19 cellular contexts compared by ENCODE assay signal in the genomic region with DNA sequence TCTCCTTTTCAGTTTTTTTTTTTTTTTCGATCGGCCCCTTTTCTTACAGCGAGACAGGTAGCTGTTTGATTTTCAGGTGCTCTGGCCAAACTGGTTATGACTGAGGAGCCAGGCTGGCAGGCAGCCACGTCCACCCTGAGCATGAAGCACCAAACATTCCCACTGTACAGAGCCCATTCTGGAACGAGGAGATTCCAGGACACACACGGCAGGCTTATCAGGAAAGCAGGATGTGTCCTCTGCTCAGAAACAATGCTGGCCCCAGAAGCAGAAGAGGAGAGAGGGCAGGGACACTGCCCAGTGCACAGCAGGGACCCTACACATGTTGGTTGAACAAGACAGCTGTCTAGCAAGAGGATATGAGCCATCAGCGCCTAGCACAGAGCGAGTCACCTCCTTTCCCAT. TPM values are rescaled to one million over a fixed set of nuclear protein-coding genes. Genes with fewer than 3 reads are reported as not detected.
DNase-seq lines count a peak whose midpoint lies in the region; ATAC-seq, FAIRE-seq and TF ChIP-seq lines count a peak whose summit lies in the region.
"Had no signal": no experiment of that assay in that cellular context is flagged by ENCODE, and none has a peak within 500 bp of the region (broad histone marks: within the 10 kb centered on the region; RNA-seq: fewer than 3 reads in every experiment).

No MANE protein-coding gene starts in this region.

- H3K4me3 ChIP-seq in right lobe of liver (no peak overlapping the region), HepG2 (replicated peaks in 1 of 3; ENCODE audit: insufficient read depth in 1 of 3, low read depth in 2 of 3, low read length in 3 of 3) (no peak overlapping the region), aorta (ENCODE audit: low read length in 2 of 2) (no peak overlapping the region)
- H3K4me3 ChIP-seq: smooth muscle cell had no signal

- POLR2A ChIA-PET in HepG2 (lab: Yijun Ruan, JAX) = no interaction called here

- H3K27ac ChIP-seq in right lobe of liver (no peak overlapping the region), HepG2 (ENCODE audit: extremely low read length, insufficient read depth, low read length) (no peak overlapping the region), foreskin keratinocyte (no peak overlapping the region), aorta (ENCODE audit: low read depth in 1 of 2, low read length in 2 of 2) (no peak overlapping the region)
- H3K27ac ChIP-seq: KMS-11 had no signal

- H3K9me3 ChIP-seq in right lobe of liver (no peaks in the 10 kb centered on the region), HepG2 (ENCODE audit: low read length) (no peaks in the 10 kb centered on the region), aorta (ENCODE audit: control insufficient read depth, low read length) (no peaks in the 10 kb centered on the region)

- H3K4me2 ChIP-seq in HepG2 (ENCODE audit: low read depth, low read length) = no peak overlapping the region
- H3K4me2 ChIP-seq: KMS-11, smooth muscle cell had no signal

- H2AFZ ChIP-seq in HepG2 (ENCODE audit: low read length) = no peak overlapping the region

- no peaks in the 10 kb centered on the region for H3K4me1 ChIP-seq in right lobe of liver
- no peaks in the 10 kb centered on the region for H3K4me1 ChIP-seq in HepG2 (ENCODE audit: insufficient read depth, low read length)
- peaks cover 7% of the 10 kb centered on the region for H3K4me1 ChIP-seq in foreskin keratinocyte
- no peaks in the 10 kb centered on the region for H3K4me1 ChIP-seq in aorta (ENCODE audit: control insufficient read depth in 1 of 2, insufficient read depth in 2 of 2, low read length in 2 of 2)

- no TSS peak for BruUV-seq in HepG2 (replicated peaks; lab: Mats Ljungman, UMichigan)

- TF ChIP-seq CTCF in right lobe of liver (IDR thresholded peaks at IDR 0.05) (no peak), HepG2 (CRISPR knock-in tag; IDR thresholded peaks at IDR 0.05) (no peak), foreskin keratinocyte (conservative IDR thresholded peaks at IDR 0.05) (no peak)

- H4K20me1 ChIP-seq in HepG2 (ENCODE audit: insufficient read depth, low read length) = no peaks in the 10 kb centered on the region

- ATAC-seq in right lobe of liver (peak in 3 of 4 donors; percentile 26 to 48 (median 34)), HepG2 (no peak), foreskin keratinocyte (peak; percentile 42), aorta (ENCODE audit: low FRiP score) (no peak)
- ATAC-seq: activated T-cell treated with anti-CD3 and anti-CD28 coated beads, Interleukin-2, amount 50 U/mL, for 4 hours had no signal

- CTCF ChIA-PET in HepG2 (lab: Yijun Ruan, JAX; ENCODE audit: low intra/inter-chr PET ratio, low total read pairs) = no interaction called here

- H3K9ac ChIP-seq in HepG2 (ENCODE audit: insufficient read depth, low read depth, low read length) = no peak overlapping the region
- H3K9ac ChIP-seq: KMS-11 had no signal

- TF ChIP-seq POLR2A in right lobe of liver (IDR thresholded peaks at IDR 0.05) = no peak
- no peak for TF ChIP-seq POLR2A in HepG2 (IDR thresholded peaks at IDR 0.05; ENCODE audit: insufficient read depth in 1 of 2, low read depth in 2 of 2, low read length in 2 of 2)

- H3K36me3 ChIP-seq in right lobe of liver (no peaks in the 10 kb centered on the region), HepG2 (replicated peaks in 1 of 2; ENCODE audit: control insufficient read depth in 1 of 2, insufficient read depth in 2 of 2, low read length in 2 of 2) (no peaks in the 10 kb centered on the region), aorta (ENCODE audit: control insufficient read depth in 1 of 2, insufficient read depth in 2 of 2, low read length in 1 of 2) (no peaks in the 10 kb centered on the region)

- H3K27me3 ChIP-seq in right lobe of liver (no peaks in the 10 kb centered on the region), HepG2 (ENCODE audit: control insufficient read depth in 1 of 2, insufficient read depth in 2 of 2, low read length in 2 of 2) (peaks cover 5 to 29% of the 10 kb centered on the region in 2 experiments; a peak in 4 of 5 replicates), foreskin keratinocyte (peaks cover 68% of the 10 kb centered on the region), aorta (ENCODE audit: control insufficient read depth in 1 of 2, insufficient read depth in 2 of 2, low read length in 1 of 2) (no peaks in the 10 kb centered on the region)

- in situ Hi-C loops in HepG2 (cut with HindIII; ENCODE audit: extremely low pct_ligation_motif_present, low pct_unique_long_range_greater_than_20kb) = no loop called here

- TF ChIP-seq RAD21 in HepG2 (CRISPR knock-in tag; IDR thresholded peaks at IDR 0.05) = no peak

- H3K79me2 ChIP-seq in HepG2 (ENCODE audit: insufficient read depth, low read length) = no peaks in the 10 kb centered on the region

- WGBS in right lobe of liver (ENCODE audit: insufficient coverage, low coverage, low lambda C conversion rate, missing lambda C conversion rate) = 18% methylated on average over 8 of the region's 8 CpGs
- 13% methylated on average over 8 of the region's 8 CpGs for WGBS in HepG2 (ENCODE audit: low lambda C conversion rate)
- WGBS in aorta, 2 donors = 63 to 65% methylated on average over 8 of the region's 8 CpGs

- DNase-seq in right lobe of liver = no peak
- DNase-seq in HepG2 (ENCODE audit: low spot score) = no peak
- DNase-seq in foreskin keratinocyte = peak in 1 of 2 donors; percentile 39
- DNase-seq in aorta = no peak
- DNase-seq in anterior cingulate cortex (lab: John Stamatoyannopoulos, UW) = no peak
- no peak for DNase-seq in NCI-H146 treated with DMSO at 0.1 percent for 48 hours (lab: John Stamatoyannopoulos, UW; ENCODE audit: unreplicated experiment)
- DNase-seq: activated CD4-positive, alpha-beta T cell treated with anti-CD3 and anti-CD28 coated beads, Interleukin-2, amount 50 U/mL, for 1 hour; activated naive CD8-positive, alpha-beta T cell treated with anti-CD3 and anti-CD28 coated beads, Interleukin-2, amount 50 U/mL, for 24 hours; activated T-cell treated with anti-CD3 and anti-CD28 coated beads, Interleukin-2, amount 50 U/mL, for 4 hours; cerebellar nuclear complex; COR-L47; NCI-H146; NCI-H748 treated with DMSO at 0.1 percent for 48 hours; SHP77 had no signal

- no peak for FAIRE-seq in HepG2 (lab: Jason Lieb, UNC)
- FAIRE-seq: endometrium had no signal

- intact Hi-C loops in right lobe of liver (cut with DNase I) = no loop called here
- intact Hi-C loops in HepG2 (cut with micrococcal nuclease; ENCODE audit: unreplicated experiment) = no loop called here
- intact Hi-C loops in aorta (cut with DNase I) = no loop called here

- no peak for TF ChIP-seq EP300 in HepG2 (IDR thresholded peaks at IDR 0.05; ENCODE audit: low read depth in 2 of 2, low read length in 2 of 2)
- TF ChIP-seq EP300 in HepG2 (CRISPR knock-in tag; IDR thresholded peaks at IDR 0.05; ENCODE audit: borderline replicate concordance) = no peak

RNA-seq across cellular contexts. Expression of a gene that starts 3.7 kb away (rescaled TPM):
- not detected for total RNA-seq in right lobe of liver
- total RNA-seq in HepG2 (2016; rRNA removed; fragmentation: Illumina TruSeq; extraction: Trizol) = not detected in 2 replicates
- not detected in 2 replicates for total RNA-seq in HepG2 (2016; cell fraction: cytosol; rRNA removed; fragmentation: Illumina TruSeq; extraction: Trizol; ENCODE audit: low read depth)
- total RNA-seq in HepG2 (2016; cell fraction: insoluble cytoplasmic fraction; rRNA removed; fragmentation: Illumina TruSeq; extraction: Trizol) = not detected in 2 replicates
- not detected in 2 replicates for total RNA-seq in HepG2 (2016; cell fraction: membrane; rRNA removed; fragmentation: Illumina TruSeq; extraction: Trizol)
- total RNA-seq in HepG2 (2016; cell fraction: nucleus; rRNA removed; fragmentation: Illumina TruSeq; extraction: Trizol) = not detected in 2 replicates
- not detected in 2 replicates for polyA plus RNA-seq in HepG2 (2011; rRNA removed)
- not detected in 2 replicates for polyA plus RNA-seq in HepG2 (2011; cell fraction: cytosol; rRNA removed)
- polyA plus RNA-seq in HepG2 (2011; cell fraction: nucleus; rRNA removed) = not detected in 2 replicates
- polyA plus RNA-seq in HepG2 (2012) = not detected in 2 replicates
- not detected in 2 replicates for polyA plus RNA-seq in HepG2 (2016; cell fraction: cytosol; fragmentation: Illumina TruSeq; extraction: Trizol; ENCODE audit: low read depth)
- polyA plus RNA-seq in HepG2 (2016; cell fraction: insoluble cytoplasmic fraction; fragmentation: Illumina TruSeq; extraction: Trizol; ENCODE audit: low read depth) = not detected in 2 replicates
- not detected in 2 replicates for polyA plus RNA-seq in HepG2 (2016; cell fraction: membrane; fragmentation: Illumina TruSeq; extraction: Trizol; ENCODE audit: low read depth)
- polyA plus RNA-seq in HepG2 (2016; cell fraction: nucleus; fragmentation: Illumina TruSeq; extraction: Trizol; ENCODE audit: insufficient read depth, low read depth) = not detected in 2 replicates
- not detected in 2 replicates for polyA minus RNA-seq in HepG2 (2011; rRNA and poly(A)+ RNA removed; ENCODE audit: low replicate concordance)
- not detected in 2 replicates for polyA minus RNA-seq in HepG2 (2011; cell fraction: cytosol; rRNA and poly(A)+ RNA removed)
- not detected in 2 replicates for polyA minus RNA-seq in HepG2 (2011; cell fraction: nucleus; rRNA and poly(A)+ RNA removed)
- not detected in 2 replicates for total RNA-seq in foreskin keratinocyte
- not detected in 2 replicates for polyA plus RNA-seq in foreskin keratinocyte
- total RNA-seq in aorta = not detected
- polyA plus RNA-seq in aorta = under 1 TPM; 0.05 to 0.50 TPM
- total RNA-seq: activated T-cell treated with anti-CD3 and anti-CD28 coated beads, Interleukin-2, amount 50 U/mL, for 4 hours; osteocyte; smooth muscle cell had no signal
- polyA plus RNA-seq: smooth muscle cell had no signal

RNA-seq across cellular contexts. Expression of a gene that starts 24.5 kb away (rescaled TPM):
- total RNA-seq in right lobe of liver (not detected), HepG2 (2016; rRNA removed; fragmentation: Illumina TruSeq; extraction: Trizol) (not detected in 2 replicates), foreskin keratinocyte (0.71 and 1.0 TPM in 2 replicates), aorta (under 1 TPM in 1 of 2 donors, not detected in 1; 0.51 TPM)
- total RNA-seq in HepG2 (2016; cell fraction: cytosol; rRNA removed; fragmentation: Illumina TruSeq; extraction: Trizol; ENCODE audit: low read depth) = not detected in 2 replicates
- total RNA-seq in HepG2 (2016; cell fraction: insoluble cytoplasmic fraction; rRNA removed; fragmentation: Illumina TruSeq; extraction: Trizol) = not detected in 2 replicates
- total RNA-seq in HepG2 (2016; cell fraction: membrane; rRNA removed; fragmentation: Illumina TruSeq; extraction: Trizol) = not detected in 2 replicates
- not detected in 2 replicates for total RNA-seq in HepG2 (2016; cell fraction: nucleus; rRNA removed; fragmentation: Illumina TruSeq; extraction: Trizol)
- polyA plus RNA-seq in HepG2 (2011; rRNA removed) (not detected in 2 replicates), foreskin keratinocyte (0.47 and 0.56 TPM in 2 replicates), aorta (not detected)
- polyA plus RNA-seq in HepG2 (2011; cell fraction: cytosol; rRNA removed) = not detected in 2 replicates
- polyA plus RNA-seq in HepG2 (2011; cell fraction: nucleus; rRNA removed) = not detected in 2 replicates
- not detected in 2 replicates for polyA plus RNA-seq in HepG2 (2012)
- not detected in 2 replicates for polyA plus RNA-seq in HepG2 (2016; cell fraction: cytosol; fragmentation: Illumina TruSeq; extraction: Trizol; ENCODE audit: low read depth)
- polyA plus RNA-seq in HepG2 (2016; cell fraction: insoluble cytoplasmic fraction; fragmentation: Illumina TruSeq; extraction: Trizol; ENCODE audit: low read depth) = not detected in 2 replicates
- polyA plus RNA-seq in HepG2 (2016; cell fraction: membrane; fragmentation: Illumina TruSeq; extraction: Trizol; ENCODE audit: low read depth) = not detected in 2 replicates
- not detected in 2 replicates for polyA plus RNA-seq in HepG2 (2016; cell fraction: nucleus; fragmentation: Illumina TruSeq; extraction: Trizol; ENCODE audit: insufficient read depth, low read depth)
- polyA minus RNA-seq in HepG2 (2011; rRNA and poly(A)+ RNA removed; ENCODE audit: low replicate concordance) = not detected in 2 replicates
- polyA minus RNA-seq in HepG2 (2011; cell fraction: cytosol; rRNA and poly(A)+ RNA removed) = not detected in 2 replicates
- not detected in 2 replicates for polyA minus RNA-seq in HepG2 (2011; cell fraction: nucleus; rRNA and poly(A)+ RNA removed)
- total RNA-seq: osteocyte had no signal

RNA-seq across cellular contexts. Expression of a gene that starts 37.4 kb away (rescaled TPM):
- not detected for total RNA-seq in right lobe of liver
- total RNA-seq in HepG2 (2016; rRNA removed; fragmentation: Illumina TruSeq; extraction: Trizol) = not detected in 2 replicates
- total RNA-seq in HepG2 (2016; cell fraction: cytosol; rRNA removed; fragmentation: Illumina TruSeq; extraction: Trizol; ENCODE audit: low read depth) = not detected in 2 replicates
- total RNA-seq in HepG2 (2016; cell fraction: insoluble cytoplasmic fraction; rRNA removed; fragmentation: Illumina TruSeq; extraction: Trizol) = not detected in 2 replicates
- not detected in 2 replicates for total RNA-seq in HepG2 (2016; cell fraction: membrane; rRNA removed; fragmentation: Illumina TruSeq; extraction: Trizol)
- not detected in 2 replicates for total RNA-seq in HepG2 (2016; cell fraction: nucleus; rRNA removed; fragmentation: Illumina TruSeq; extraction: Trizol)
- not detected in 2 replicates for polyA plus RNA-seq in HepG2 (2011; rRNA removed)
- not detected in 2 replicates for polyA plus RNA-seq in HepG2 (2011; cell fraction: cytosol; rRNA removed)
- polyA plus RNA-seq in HepG2 (2011; cell fraction: nucleus; rRNA removed) = not detected in 2 replicates
- polyA plus RNA-seq in HepG2 (2012) = not detected in 2 replicates
- not detected in 2 replicates for polyA plus RNA-seq in HepG2 (2016; cell fraction: cytosol; fragmentation: Illumina TruSeq; extraction: Trizol; ENCODE audit: low read depth)
- not detected in 2 replicates for polyA plus RNA-seq in HepG2 (2016; cell fraction: insoluble cytoplasmic fraction; fragmentation: Illumina TruSeq; extraction: Trizol; ENCODE audit: low read depth)
- not detected in 2 replicates for polyA plus RNA-seq in HepG2 (2016; cell fraction: membrane; fragmentation: Illumina TruSeq; extraction: Trizol; ENCODE audit: low read depth)
- not detected in 2 replicates for polyA plus RNA-seq in HepG2 (2016; cell fraction: nucleus; fragmentation: Illumina TruSeq; extraction: Trizol; ENCODE audit: insufficient read depth, low read depth)
- not detected in 2 replicates for polyA minus RNA-seq in HepG2 (2011; rRNA and poly(A)+ RNA removed; ENCODE audit: low replicate concordance)
- polyA minus RNA-seq in HepG2 (2011; cell fraction: cytosol; rRNA and poly(A)+ RNA removed) = not detected in 2 replicates
- polyA minus RNA-seq in HepG2 (2011; cell fraction: nucleus; rRNA and poly(A)+ RNA removed) = not detected in 2 replicates
- not detected in 2 replicates for total RNA-seq in foreskin keratinocyte
- polyA plus RNA-seq in foreskin keratinocyte = not detected in 2 replicates
- total RNA-seq in aorta = not detected
- not detected for polyA plus RNA-seq in aorta
- total RNA-seq: osteocyte, smooth muscle cell had no signal
- polyA plus RNA-seq: smooth muscle cell had no signal

RNA-seq across cellular contexts. Expression of a gene that starts 47.6 kb away (rescaled TPM):
- not detected for total RNA-seq in right lobe of liver
- not detected in 2 replicates for total RNA-seq in HepG2 (2016; rRNA removed; fragmentation: Illumina TruSeq; extraction: Trizol)
- total RNA-seq in HepG2 (2016; cell fraction: cytosol; rRNA removed; fragmentation: Illumina TruSeq; extraction: Trizol; ENCODE audit: low read depth) = not detected in 2 replicates
- not detected in 2 replicates for total RNA-seq in HepG2 (2016; cell fraction: insoluble cytoplasmic fraction; rRNA removed; fragmentation: Illumina TruSeq; extraction: Trizol)
- not detected in 2 replicates for total RNA-seq in HepG2 (2016; cell fraction: membrane; rRNA removed; fragmentation: Illumina TruSeq; extraction: Trizol)
- not detected in 2 replicates for total RNA-seq in HepG2 (2016; cell fraction: nucleus; rRNA removed; fragmentation: Illumina TruSeq; extraction: Trizol)
- polyA plus RNA-seq in HepG2 (2011; rRNA removed) = not detected in 2 replicates
- not detected in 2 replicates for polyA plus RNA-seq in HepG2 (2011; cell fraction: cytosol; rRNA removed)
- polyA plus RNA-seq in HepG2 (2011; cell fraction: nucleus; rRNA removed) = not detected in 2 replicates
- polyA plus RNA-seq in HepG2 (2012) = not detected in 2 replicates
- polyA plus RNA-seq in HepG2 (2016; cell fraction: cytosol; fragmentation: Illumina TruSeq; extraction: Trizol; ENCODE audit: low read depth) = not detected in 2 replicates
- polyA plus RNA-seq in HepG2 (2016; cell fraction: insoluble cytoplasmic fraction; fragmentation: Illumina TruSeq; extraction: Trizol; ENCODE audit: low read depth) = not detected in 2 replicates
- polyA plus RNA-seq in HepG2 (2016; cell fraction: membrane; fragmentation: Illumina TruSeq; extraction: Trizol; ENCODE audit: low read depth) = not detected in 2 replicates
- not detected in 2 replicates for polyA plus RNA-seq in HepG2 (2016; cell fraction: nucleus; fragmentation: Illumina TruSeq; extraction: Trizol; ENCODE audit: insufficient read depth, low read depth)
- polyA minus RNA-seq in HepG2 (2011; rRNA and poly(A)+ RNA removed; ENCODE audit: low replicate concordance) = not detected in 2 replicates
- not detected in 2 replicates for polyA minus RNA-seq in HepG2 (2011; cell fraction: cytosol; rRNA and poly(A)+ RNA removed)
- not detected in 2 replicates for polyA minus RNA-seq in HepG2 (2011; cell fraction: nucleus; rRNA and poly(A)+ RNA removed)
- total RNA-seq in foreskin keratinocyte = 0.03 TPM in 1 of 2 replicates, not detected in the other
- polyA plus RNA-seq in foreskin keratinocyte = 0.01 TPM in 1 of 2 replicates, not detected in the other
- total RNA-seq in aorta = not detected
- polyA plus RNA-seq in aorta = not detected
- total RNA-seq: activated T-cell treated with anti-CD3 and anti-CD28 coated beads, Interleukin-2, amount 50 U/mL, for 4 hours; osteocyte; T-helper 2 cell treated with Interferon-gamma antibody and Interleukin-4, amounts not matched to agents 100 ng/mL and 5 ng/mL, for 36 hours had no signal
- polyA plus RNA-seq: smooth muscle cell had no signal

RNA-seq across cellular contexts. Expression of a gene that starts 54.5 kb away (rescaled TPM):
- not detected for total RNA-seq in right lobe of liver
- not detected in 2 replicates for total RNA-seq in HepG2 (2016; rRNA removed; fragmentation: Illumina TruSeq; extraction: Trizol)
- total RNA-seq in HepG2 (2016; cell fraction: cytosol; rRNA removed; fragmentation: Illumina TruSeq; extraction: Trizol; ENCODE audit: low read depth) = not detected in 2 replicates
- total RNA-seq in HepG2 (2016; cell fraction: insoluble cytoplasmic fraction; rRNA removed; fragmentation: Illumina TruSeq; extraction: Trizol) = not detected in 2 replicates
- total RNA-seq in HepG2 (2016; cell fraction: membrane; rRNA removed; fragmentation: Illumina TruSeq; extraction: Trizol) = not detected in 2 replicates
- not detected in 2 replicates for total RNA-seq in HepG2 (2016; cell fraction: nucleus; rRNA removed; fragmentation: Illumina TruSeq; extraction: Trizol)
- not detected in 2 replicates for polyA plus RNA-seq in HepG2 (2011; rRNA removed)
- polyA plus RNA-seq in HepG2 (2011; cell fraction: cytosol; rRNA removed) = not detected in 2 replicates
- polyA plus RNA-seq in HepG2 (2011; cell fraction: nucleus; rRNA removed) = not detected in 2 replicates
- not detected in 2 replicates for polyA plus RNA-seq in HepG2 (2012)
- polyA plus RNA-seq in HepG2 (2016; cell fraction: cytosol; fragmentation: Illumina TruSeq; extraction: Trizol; ENCODE audit: low read depth) = not detected in 2 replicates
- polyA plus RNA-seq in HepG2 (2016; cell fraction: insoluble cytoplasmic fraction; fragmentation: Illumina TruSeq; extraction: Trizol; ENCODE audit: low read depth) = not detected in 2 replicates
- polyA plus RNA-seq in HepG2 (2016; cell fraction: membrane; fragmentation: Illumina TruSeq; extraction: Trizol; ENCODE audit: low read depth) = not detected in 2 replicates
- polyA plus RNA-seq in HepG2 (2016; cell fraction: nucleus; fragmentation: Illumina TruSeq; extraction: Trizol; ENCODE audit: insufficient read depth, low read depth) = not detected in 2 replicates
- not detected in 2 replicates for polyA minus RNA-seq in HepG2 (2011; rRNA and poly(A)+ RNA removed; ENCODE audit: low replicate concordance)
- not detected in 2 replicates for polyA minus RNA-seq in HepG2 (2011; cell fraction: cytosol; rRNA and poly(A)+ RNA removed)
- not detected in 2 replicates for polyA minus RNA-seq in HepG2 (2011; cell fraction: nucleus; rRNA and poly(A)+ RNA removed)
- total RNA-seq in foreskin keratinocyte = not detected in 2 replicates
- not detected in 2 replicates for polyA plus RNA-seq in foreskin keratinocyte
- not detected for total RNA-seq in aorta
- polyA plus RNA-seq in aorta = 1 to 10 TPM in 1 of 2 donors, not detected in 1; 1.6 TPM
- total RNA-seq: osteocyte, smooth muscle cell had no signal
- polyA plus RNA-seq: smooth muscle cell had no signal

Comparison
In these comparisons a context has a peak if more than half of its experiments do, and no peak if none do; other contexts are left out.
1. ATAC-seq: peak in right lobe of liver (3 of 4) and foreskin keratinocyte (single experiment); none in HepG2 (single experiment) and aorta (single experiment).